Comparison of ENCODE assay signal across 9 cellular contexts in genomic region chr10:25725917-25726716, GRCh38.
DNase-seq lines count a peak whose midpoint lies in the region; ATAC-seq and TF ChIP-seq lines count a peak whose summit lies in the region.
"Had no signal": no experiment of that assay in that cellular context is flagged by ENCODE, and none has a peak within 500 bp of the region (broad histone marks: within the 10 kb centered on the region; RNA-seq: fewer than 3 reads in every experiment).

No MANE protein-coding gene starts in this region.

- no peaks in the 10 kb centered on the region for H3K36me3 Mint-ChIP-seq in activated T-cell treated with anti-CD3 and anti-CD28 coated beads, Interleukin-2, amount 50 U/mL, for 4 hours (ENCODE audit: insufficient read depth)
- H3K36me3 Mint-ChIP-seq: IgD-negative memory B cell had no signal

- intact Hi-C loops in sigmoid colon (cut with DNase I) = no loop called here

- peak; percentile 84 for ATAC-seq in HG02798 (IDR thresholded peaks at IDR 0.05; ENCODE audit: poor library complexity, unreplicated experiment)
- ATAC-seq in activated T-cell treated with anti-CD3 and anti-CD28 coated beads, Interleukin-2, amount 50 U/mL, for 4 hours = no peak

- H3K4me3 Mint-ChIP-seq in activated T-cell treated with anti-CD3 and anti-CD28 coated beads, Interleukin-2, amount 50 U/mL, for 4 hours = no peak overlapping the region
- H3K4me3 Mint-ChIP-seq: IgD-negative memory B cell had no signal

- TF ChIP-seq CTCF in GM12873 (IDR thresholded peaks at IDR 0.05; ENCODE audit: insufficient read depth, low read depth, low read length, missing control alignments) (peak; percentile 74), sigmoid colon (IDR thresholded peaks at IDR 0.05) (peak in 3 of 4 experiments; percentile 5 to 58 (median 19))

- TF ChIP-seq POLR2A in sigmoid colon (IDR thresholded peaks at IDR 0.05) = no peak

- H3K4me1 Mint-ChIP-seq in activated T-cell treated with anti-CD3 and anti-CD28 coated beads, Interleukin-2, amount 50 U/mL, for 4 hours (ENCODE audit: low read depth) = no peaks in the 10 kb centered on the region

- no peaks in the 10 kb centered on the region for H3K27me3 ChIP-seq in sigmoid colon

- no peak for TF ChIP-seq EP300 in sigmoid colon (IDR thresholded peaks at IDR 0.05)

- WGBS in sigmoid colon, 2 donors = 10 to 11% methylated on average over 6 of the region's 6 CpGs

- no peaks in the 10 kb centered on the region for H3K9me3 ChIP-seq in sigmoid colon

- DNase-seq in AG20443 (ENCODE audit: low spot score) (peak; percentile 56), NCI-H146 treated with DMSO at 0.1 percent for 48 hours (lab: John Stamatoyannopoulos, UW; ENCODE audit: unreplicated experiment) (peak; percentile 82), T1000 (lab: John Stamatoyannopoulos, UW) (peak; percentile 6), germinal center (ENCODE audit: low spot score) (peak; percentile 19), sigmoid colon (no peak)
- DNase-seq in activated T-cell treated with anti-CD3 and anti-CD28 coated beads, Interleukin-2, amount 50 U/mL, for 4 hours = no peak

- H3K4me1 ChIP-seq in sigmoid colon = no peaks in the 10 kb centered on the region

- no peaks in the 10 kb centered on the region for H3K36me3 ChIP-seq in sigmoid colon

- H3K4me3 ChIP-seq in sigmoid colon = no peak overlapping the region

- no peaks in the 10 kb centered on the region for H3K9me3 Mint-ChIP-seq in activated T-cell treated with anti-CD3 and anti-CD28 coated beads, Interleukin-2, amount 50 U/mL, for 4 hours
- H3K9me3 Mint-ChIP-seq: IgD-negative memory B cell had no signal

- no peak overlapping the region for H3K27ac ChIP-seq in sigmoid colon

- H3K27me3 Mint-ChIP-seq in activated T-cell treated with anti-CD3 and anti-CD28 coated beads, Interleukin-2, amount 50 U/mL, for 4 hours (ENCODE audit: low read depth) = peaks cover 12% of the 10 kb centered on the region
- H3K27me3 Mint-ChIP-seq: IgD-negative memory B cell had no signal

Comparison
In these comparisons a context has a peak if more than half of its experiments do, and no peak if none do; other contexts are left out.
1. DNase-seq: peak in AG20443 (single experiment), NCI-H146 treated with DMSO at 0.1 percent for 48 hours (single experiment), T1000 (single experiment) and germinal center (single experiment); none in sigmoid colon (single experiment) and activated T-cell treated with anti-CD3 and anti-CD28 coated beads, Interleukin-2, amount 50 U/mL, for 4 hours (single experiment).